11 cellular contexts compared by ENCODE assay signal in genomic region chr11:35167451-35167954, GRCh38. TPM values are rescaled to one million over a fixed set of nuclear protein-coding genes. Genes with fewer than 3 reads are reported as not detected.
DNase-seq lines count a peak whose midpoint lies in the region; ATAC-seq, FAIRE-seq and TF ChIP-seq lines count a peak whose summit lies in the region.
"Had no signal": no experiment of that assay in that cellular context is flagged by ENCODE, and none has a peak within 500 bp of the region (broad histone marks: within the 10 kb centered on the region; RNA-seq: fewer than 3 reads in every experiment).

No MANE protein-coding gene starts in this region.

- peak overlapping the region; percentile 96 for H3K27ac Mint-ChIP-seq in T-helper 1 cell treated with Interleukin-12 subunit alpha and Interleukin-12 subunit beta and Interleukin-4 antibody, amounts not matched to agents 30 μg/mL and 1 μg/mL, for 36 hours
- no peak overlapping the region for H3K27ac Mint-ChIP-seq in astrocyte (ENCODE audit: unreplicated experiment)

- no peak overlapping the region for H3K4me3 Mint-ChIP-seq in T-helper 1 cell treated with Interleukin-12 subunit alpha and Interleukin-12 subunit beta and Interleukin-4 antibody, amounts not matched to agents 30 μg/mL and 1 μg/mL, for 36 hours
- H3K4me3 Mint-ChIP-seq in astrocyte (ENCODE audit: unreplicated experiment) = no peak overlapping the region

- H4K20me1 ChIP-seq in astrocyte (ENCODE audit: insufficient read depth, low read length) = peaks cover 36% of the 10 kb centered on the region

- H3K27me3 ChIP-seq in astrocyte (ENCODE audit: insufficient read depth, low read length) = no peaks in the 10 kb centered on the region
- no peaks in the 10 kb centered on the region for H3K27me3 ChIP-seq in thoracic aorta (replicated peaks; ENCODE audit: insufficient read depth)

- peak overlapping the region; percentile 73 for H3K9ac ChIP-seq in astrocyte (ENCODE audit: low read length)

- ATAC-seq in left lobe of liver = peak; percentile 41
- peak; percentile 26 for ATAC-seq in thoracic aorta (ENCODE audit: insufficient number of reproducible peaks, low FRiP score, low read depth)

- H3K9me3 ChIP-seq in astrocyte (ENCODE audit: insufficient read depth, low read depth, low read length) (no peaks in the 10 kb centered on the region), thoracic aorta (no peaks in the 10 kb centered on the region)

- H3K4me3 ChIP-seq in astrocyte (ENCODE audit: insufficient read depth, low read depth, low read length) = no peak overlapping the region
- peak overlapping the region; percentile 16 for H3K4me3 ChIP-seq in thoracic aorta

- H3K79me2 ChIP-seq in astrocyte (ENCODE audit: insufficient read depth, low read length) = peaks cover 99% of the 10 kb centered on the region

- H3K36me3 Mint-ChIP-seq in T-helper 1 cell treated with Interleukin-12 subunit alpha and Interleukin-12 subunit beta and Interleukin-4 antibody, amounts not matched to agents 30 μg/mL and 1 μg/mL, for 36 hours (ENCODE audit: low read depth) = peaks cover 51% of the 10 kb centered on the region
- H3K36me3 Mint-ChIP-seq in astrocyte (ENCODE audit: low read depth, unreplicated experiment) = peaks cover 2% of the 10 kb centered on the region

- peak overlapping the region; percentile 81 for H3K4me2 ChIP-seq in astrocyte (ENCODE audit: low read length)

- peaks cover 7% of the 10 kb centered on the region for H3K36me3 ChIP-seq in astrocyte (ENCODE audit: insufficient read depth, low read length)
- no peaks in the 10 kb centered on the region for H3K36me3 ChIP-seq in thoracic aorta

- no peak for FAIRE-seq in astrocyte (lab: Jason Lieb, UNC)
- FAIRE-seq: A204.1, GM19239 had no signal

- no peaks in the 10 kb centered on the region for H3K9me3 Mint-ChIP-seq in T-helper 1 cell treated with Interleukin-12 subunit alpha and Interleukin-12 subunit beta and Interleukin-4 antibody, amounts not matched to agents 30 μg/mL and 1 μg/mL, for 36 hours
- H3K9me3 Mint-ChIP-seq in astrocyte (ENCODE audit: unreplicated experiment) = no peaks in the 10 kb centered on the region

- no peak overlapping the region for H2AFZ ChIP-seq in astrocyte (ENCODE audit: low read depth, low read length)

- TF ChIP-seq CTCF in astrocyte (IDR thresholded peaks at IDR 0.05; ENCODE audit: insufficient read depth, low read depth, low read length) (no peak), thoracic aorta (IDR thresholded peaks at IDR 0.05) (no peak)

- no peaks in the 10 kb centered on the region for H3K27me3 Mint-ChIP-seq in T-helper 1 cell treated with Interleukin-12 subunit alpha and Interleukin-12 subunit beta and Interleukin-4 antibody, amounts not matched to agents 30 μg/mL and 1 μg/mL, for 36 hours (ENCODE audit: low read depth)
- H3K27me3 Mint-ChIP-seq in astrocyte (ENCODE audit: low read depth, unreplicated experiment) = peaks cover under 1% of the 10 kb centered on the region

- H3K4me1 ChIP-seq in astrocyte (ENCODE audit: insufficient read depth, low read length) (peaks cover 56% of the 10 kb centered on the region), thoracic aorta (ENCODE audit: control insufficient read depth in 1 of 2, low read depth in 2 of 2) (peaks cover 67 to 89% of the 10 kb centered on the region in 2 donors)

- peaks cover 91% of the 10 kb centered on the region for H3K4me1 Mint-ChIP-seq in T-helper 1 cell treated with Interleukin-12 subunit alpha and Interleukin-12 subunit beta and Interleukin-4 antibody, amounts not matched to agents 30 μg/mL and 1 μg/mL, for 36 hours (ENCODE audit: low read depth)
- H3K4me1 Mint-ChIP-seq in astrocyte (ENCODE audit: low read depth, unreplicated experiment) = peaks cover 32% of the 10 kb centered on the region

- DNase-seq in T-helper 1 cell (no peak), astrocyte (ENCODE audit: low read depth) (peak; percentile 49), left lobe of liver (ENCODE audit: low spot score) (no peak), thoracic aorta (ENCODE audit: low spot score) (no peak), cortex of kidney (lab: John Stamatoyannopoulos, UW) (no peak), NCI-H1694 treated with DMSO at 0.1 percent for 48 hours (lab: John Stamatoyannopoulos, UW) (no peak)
- no peak for DNase-seq in activated CD4-positive, CD25-positive, alpha-beta regulatory T cell (lab: John Stamatoyannopoulos, UW)
- DNase-seq: NCI-H524 treated with DMSO at 0.1 percent for 48 hours had no signal

- peak overlapping the region; percentile 97 for H3K27ac ChIP-seq in astrocyte (ENCODE audit: low read depth, low read length)
- peak overlapping the region; percentile 80 to 81 for H3K27ac ChIP-seq in thoracic aorta

RNA-seq across cellular contexts. Expression of gene CD44, which starts 28.5 kb away (rescaled TPM):
- total RNA-seq in astrocyte (148 and 154 TPM in 2 replicates), left lobe of liver (11.7 TPM), thoracic aorta (100 to 1,000 TPM; 321 to 613 TPM)

Comparison
In these comparisons a context has a peak if more than half of its experiments do, and no peak if none do; other contexts are left out.
1. RNA of gene CD44, which starts 28.5 kb away (total RNA-seq): 321 to 613 TPM in thoracic aorta and 148 to 154 TPM in astrocyte; 11.7 TPM in left lobe of liver (single experiment); every median in the first group is over 10 times any median in the second.